Comparison of ENCODE assay signal across 8 cellular contexts in genomic region chr15:83207622-83208356, GRCh38. TPM values are rescaled to one million over a fixed set of nuclear protein-coding genes. Genes with fewer than 3 reads are reported as not detected.
DNase-seq lines count a peak whose midpoint lies in the region; ATAC-seq and TF ChIP-seq lines count a peak whose summit lies in the region.

Gene HDGFL3 (minus strand): TSS chr15:83207823. CDS start chr15:83207414, 409 bp downstream.

- H3K9ac ChIP-seq in endocrine pancreas (ENCODE audit: control insufficient read depth, insufficient read depth, low read length) = peak within 1 kb of the TSS; percentile 79

- no peak within 1 kb of the TSS for H3K4me3 ChIP-seq in CD8-positive, alpha-beta memory T cell (ENCODE audit: low read length)
- H3K4me3 ChIP-seq in endocrine pancreas (ENCODE audit: control insufficient read depth, insufficient read depth, low read length) = peak within 1 kb of the TSS; percentile 90
- peak within 1 kb of the TSS; percentile 85 for H3K4me3 ChIP-seq in lower lobe of right lung

- H3K27ac Mint-ChIP-seq in CD8-positive, alpha-beta memory T cell = peak within 1 kb of the TSS in 1 of 8 donors; percentile 93

- peaks cover 5% of the 10 kb centered on the region for H3K27me3 ChIP-seq in CD8-positive, alpha-beta memory T cell (ENCODE audit: insufficient read depth, low read length, poor library complexity, severe bottlenecking)
- H3K27me3 ChIP-seq in endocrine pancreas (ENCODE audit: control insufficient read depth, insufficient read depth, low read length) (no peaks in the 10 kb centered on the region), lower lobe of right lung (ENCODE audit: low read depth) (no peaks in the 10 kb centered on the region)

- H3K9me3 ChIP-seq in CD8-positive, alpha-beta memory T cell (ENCODE audit: low read length) = no peaks in the 10 kb centered on the region
- H3K9me3 ChIP-seq in endocrine pancreas (ENCODE audit: control insufficient read depth, low read length) (no peaks in the 10 kb centered on the region), lower lobe of right lung (no peaks in the 10 kb centered on the region)

- H3K4me1 Mint-ChIP-seq in CD8-positive, alpha-beta memory T cell = peaks cover 5 to 21% (median 6%) of the 10 kb centered on the region in 3 donors

- peak; percentile 37 for ATAC-seq in GM21381 (IDR thresholded peaks at IDR 0.05; ENCODE audit: unreplicated experiment)
- peak; percentile 54 to 62 for ATAC-seq in lower lobe of right lung

- H3K4me1 ChIP-seq in CD8-positive, alpha-beta memory T cell (ENCODE audit: insufficient read depth, low read length) = no peaks in the 10 kb centered on the region
- H3K4me1 ChIP-seq in endocrine pancreas (ENCODE audit: control insufficient read depth, insufficient read depth, low read length) (peaks cover 33% of the 10 kb centered on the region), lower lobe of right lung (peaks cover 25% of the 10 kb centered on the region)

- peak within 1 kb of the TSS; percentile 82 to 93 (median 88) for H3K4me3 Mint-ChIP-seq in CD8-positive, alpha-beta memory T cell

- no peak for TF ChIP-seq CTCF in lower lobe of right lung (IDR thresholded peaks at IDR 0.05)

- peaks cover 0 to 2% (median 0%) of the 10 kb centered on the region in 3 donors for H3K36me3 Mint-ChIP-seq in CD8-positive, alpha-beta memory T cell

- H3K27me3 Mint-ChIP-seq in CD8-positive, alpha-beta memory T cell = peaks cover 18 to 40% of the 10 kb centered on the region in 2 donors

- POLR2A ChIA-PET in CD8-positive, alpha-beta memory T cell (lab: Charles Lee) = no interaction called here

- H3K9me3 Mint-ChIP-seq in CD8-positive, alpha-beta memory T cell = peaks cover 0 to 4% (median 2%) of the 10 kb centered on the region in 5 donors

- peak within 1 kb of the TSS; percentile 1 for H3K27ac ChIP-seq in CD8-positive, alpha-beta memory T cell (ENCODE audit: low read depth, low read length)
- peak within 1 kb of the TSS; percentile 80 for H3K27ac ChIP-seq in lower lobe of right lung

- intact Hi-C loops in lower lobe of right lung (cut with DNase I) = no loop called here

- H3K36me3 ChIP-seq in CD8-positive, alpha-beta memory T cell (ENCODE audit: insufficient read depth, low read length) = no peaks in the 10 kb centered on the region
- no peaks in the 10 kb centered on the region for H3K36me3 ChIP-seq in endocrine pancreas (ENCODE audit: control insufficient read depth, insufficient read depth, low read length)
- no peaks in the 10 kb centered on the region for H3K36me3 ChIP-seq in lower lobe of right lung

- CTCF ChIA-PET in CD8-positive, alpha-beta memory T cell (lab: Charles Lee) = no interaction called here

- DNase-seq in CD8-positive, alpha-beta memory T cell = peak in 1 of 5 donors; percentile 27
- peak; percentile 47 for DNase-seq in NCI-H1105 (lab: John Stamatoyannopoulos, UW)
- DNase-seq in activated CD4-positive, alpha-beta T cell treated with anti-CD3 and anti-CD28 coated beads, Interleukin-2, amount 50 U/mL, for 1 hour = peak; percentile 8
- DNase-seq in lower lobe of right lung = peak; percentile 71
- peak; percentile 1 for DNase-seq in stimulated activated CD8-positive, alpha-beta memory T cell treated with anti-CD3 and anti-CD28 coated beads, Interleukin-7, amount 100 ng/mL, for 24 hours (ENCODE audit: low read depth)
- no peak for DNase-seq in LoVo (ENCODE audit: low spot score)

RNA-seq across cellular contexts. Expression of gene HDGFL3, which starts in this region (rescaled TPM):
- 1 to 10 TPM; 7.7 to 9.8 TPM for total RNA-seq in CD8-positive, alpha-beta memory T cell
- polyA plus RNA-seq in CD8-positive, alpha-beta memory T cell = 3.5 TPM
- total RNA-seq in lower lobe of right lung = 26.5 TPM
